ENCODE assay signal across 14 cellular contexts in the genomic region with DNA sequence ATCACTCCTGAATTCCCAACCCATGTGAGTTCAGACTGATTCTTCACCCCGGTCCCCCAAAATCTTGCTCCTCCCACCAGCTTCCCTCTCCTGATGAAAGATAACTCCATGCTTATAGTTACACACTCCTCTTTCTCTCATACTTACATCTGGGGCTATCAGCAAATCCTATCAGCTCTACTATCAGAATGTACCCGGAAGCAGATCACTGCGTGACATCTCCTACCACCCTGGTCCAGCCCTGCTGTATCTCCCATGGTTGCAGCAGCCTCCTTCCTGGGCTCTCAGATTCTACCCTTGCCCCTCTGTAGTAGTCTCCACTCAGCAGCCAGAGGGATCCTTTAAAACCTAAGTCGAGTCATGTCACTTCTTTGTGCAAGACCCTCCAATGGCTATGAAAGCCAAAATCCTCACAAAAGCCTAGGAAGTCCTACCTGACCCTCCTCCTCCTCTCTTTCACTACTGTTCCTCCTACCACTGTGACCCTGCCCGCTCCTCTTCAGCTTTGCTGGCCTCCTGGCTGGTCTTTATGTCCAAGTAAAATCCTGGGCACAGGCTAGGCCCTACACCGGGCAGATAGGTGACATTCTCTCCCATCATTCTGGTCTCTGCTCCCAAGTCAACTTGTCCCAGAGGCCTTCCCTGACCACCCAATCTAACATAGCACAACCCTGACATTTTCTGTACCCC. TPM values are rescaled to one million over a fixed set of nuclear protein-coding genes. Genes with fewer than 3 reads are reported as not detected.
DNase-seq lines count a peak whose midpoint lies in the region; FAIRE-seq and TF ChIP-seq lines count a peak whose summit lies in the region.
"Had no signal": no experiment of that assay in that cellular context is flagged by ENCODE, and none has a peak within 500 bp of the region (broad histone marks: within the 10 kb centered on the region; RNA-seq: fewer than 3 reads in every experiment).

No MANE protein-coding gene starts in this region.

- POLR2A ChIA-PET in activated CD4-positive, alpha-beta memory T cell treated with anti-CD3 and anti-CD28 coated beads for 36 hours (lab: Charles Lee): interaction anchor here (0.6 kb wide), 1 partner anchor 50 kb away, joined by 3 read pairs; no protein-coding TSS in a partner anchor
- POLR2A ChIA-PET in PC-9 (lab: Charles Lee; ENCODE audit: unreplicated experiment): no interaction called here

- FAIRE-seq in small intestine (lab: Jason Lieb, UNC): no peak

- H3K4me1 Mint-ChIP-seq in Calu3 (ENCODE audit: low read depth, unreplicated experiment): peaks cover 24% of the 10 kb centered on the region
- H3K4me1 Mint-ChIP-seq in activated CD4-positive, alpha-beta memory T cell treated with anti-CD3 and anti-CD28 coated beads for 36 hours (ENCODE audit: low read depth): peaks cover 48% of the 10 kb centered on the region

- H3K9me3 ChIP-seq in hepatocyte (ENCODE audit: low read depth) (no peaks in the 10 kb centered on the region), small intestine (ENCODE audit: control insufficient read depth, low read depth) (no peaks in the 10 kb centered on the region), PC-9 (ENCODE audit: insufficient read depth, low read depth) (no peaks in the 10 kb centered on the region)
- H3K9me3 ChIP-seq: MG63 had no signal

- no peak overlapping the region for H3K4me3 ChIP-seq in hepatocyte
- H3K4me3 ChIP-seq in rectal smooth muscle tissue (ENCODE audit: low read length): no peak overlapping the region
- no peak overlapping the region for H3K4me3 ChIP-seq in small intestine (ENCODE audit: low read depth in 1 of 2, low read length in 2 of 2)
- no peak overlapping the region for H3K4me3 ChIP-seq in PC-9
- H3K4me3 ChIP-seq: GM23248, MG63 had no signal

- H2AFZ ChIP-seq in hepatocyte: no peak overlapping the region
- H2AFZ ChIP-seq in PC-9: no peak overlapping the region

- no peak overlapping the region for H3K4me3 Mint-ChIP-seq in Calu3 (ENCODE audit: low read depth, unreplicated experiment)
- H3K4me3 Mint-ChIP-seq in activated CD4-positive, alpha-beta memory T cell treated with anti-CD3 and anti-CD28 coated beads for 36 hours: no peak overlapping the region

- intact Hi-C loops in Calu3 (cut with micrococcal nuclease; ENCODE audit: unreplicated experiment): loop anchor here (5.0 kb wide), 1 partner anchor 49 kb away; no protein-coding TSS in a partner anchor
- intact Hi-C loops in activated CD4-positive, alpha-beta memory T cell treated with anti-CD3 and anti-CD28 coated beads for 36 hours (cut with micrococcal nuclease): no loop called here
- intact Hi-C loops in PC-9 (cut with micrococcal nuclease; ENCODE audit: unreplicated experiment): no loop called here

- peaks cover 2% of the 10 kb centered on the region for H3K79me2 ChIP-seq in hepatocyte
- no peaks in the 10 kb centered on the region for H3K79me2 ChIP-seq in PC-9 (ENCODE audit: low read depth)

- H3K9me2 ChIP-seq in hepatocyte (replicated peaks; ENCODE audit: insufficient read depth): no peaks in the 10 kb centered on the region
- H3K9me2 ChIP-seq in PC-9 (ENCODE audit: insufficient read depth): no peaks in the 10 kb centered on the region

- peaks cover 30% of the 10 kb centered on the region for H3K4me1 ChIP-seq in hepatocyte (ENCODE audit: insufficient read depth)
- peaks cover 14% of the 10 kb centered on the region for H3K4me1 ChIP-seq in rectal smooth muscle tissue (ENCODE audit: control insufficient read depth, insufficient read depth, low read length)
- peaks cover 5 to 11% of the 10 kb centered on the region in 2 donors for H3K4me1 ChIP-seq in small intestine (ENCODE audit: control insufficient read depth in 2 of 2, insufficient read depth in 1 of 2, low read depth in 1 of 2, low read length in 1 of 2)
- H3K4me1 ChIP-seq in PC-9 (replicated peaks; ENCODE audit: insufficient read depth): peaks cover 36% of the 10 kb centered on the region

- 83% methylated on average over 6 of the region's 6 CpGs for WGBS in hepatocyte (ENCODE audit: low lambda C conversion rate, missing lambda C conversion rate)
- 80 to 87% (median 83%) methylated on average over 6 of the region's 6 CpGs for WGBS in small intestine, 3 donors

- no TSS peak for BruUV-seq in Calu3 (replicated peaks; lab: Mats Ljungman, UMichigan)
- BruUV-seq in PC-9 (replicated peaks; lab: Mats Ljungman, UMichigan): no TSS peak

- H4K20me1 ChIP-seq in hepatocyte (ENCODE audit: insufficient read depth, poor library complexity, severe bottlenecking): no peaks in the 10 kb centered on the region
- H4K20me1 ChIP-seq in PC-9 (ENCODE audit: insufficient read depth): no peaks in the 10 kb centered on the region

- H3K27me3 ChIP-seq in hepatocyte (no peaks in the 10 kb centered on the region), rectal smooth muscle tissue (ENCODE audit: control insufficient read depth, insufficient read depth, low read length) (no peaks in the 10 kb centered on the region), small intestine (ENCODE audit: control insufficient read depth in 2 of 2, insufficient read depth in 2 of 2, low read length in 2 of 2) (no peaks in the 10 kb centered on the region), PC-9 (ENCODE audit: insufficient read depth, low read depth) (no peaks in the 10 kb centered on the region)
- H3K27me3 ChIP-seq: MG63 had no signal

- no peak for DNase-seq in Calu3
- DNase-seq in activated CD4-positive, alpha-beta memory T cell treated with anti-CD3 and anti-CD28 coated beads for 36 hours: no peak
- DNase-seq in hepatocyte (ENCODE audit: low spot score): no peak
- no peak for DNase-seq in SIG-M5 treated with dmso at 0.1 percent for 504 hours (lab: John Stamatoyannopoulos, UW; ENCODE audit: unreplicated experiment)
- DNase-seq in NCI-H2081 (lab: John Stamatoyannopoulos, UW): no peak
- no peak for DNase-seq in small intestine
- DNase-seq in PC-9: no peak
- DNase-seq: amygdala; DMS153; GM23248; MG63; NK-92 treated with Interleukin-12 subunit alpha and Interleukin-12 subunit beta, amount 100 ng/mL, for 24 hours; stimulated activated CD4-positive, alpha-beta T cell treated with anti-CD3 and anti-CD28 coated beads, Interleukin-2, amount 100 ng/mL, for 24 hours had no signal

- H3K27ac ChIP-seq in hepatocyte (peak overlapping the region; percentile 98), rectal smooth muscle tissue (ENCODE audit: low read depth, low read length) (peak overlapping the region; percentile 82), small intestine (ENCODE audit: low read depth in 1 of 2, low read length in 1 of 2) (peak overlapping the region in 1 of 2 donors; percentile 87), PC-9 (no peak overlapping the region)

- TF ChIP-seq CTCF in Calu3 (IDR thresholded peaks at IDR 0.05; ENCODE audit: unreplicated experiment): no peak
- TF ChIP-seq CTCF in hepatocyte (IDR thresholded peaks at IDR 0.05; ENCODE audit: poor library complexity): no peak
- no peak for TF ChIP-seq CTCF in PC-9 (conservative IDR thresholded peaks at IDR 0.05)

- peaks cover 15% of the 10 kb centered on the region for H3F3A ChIP-seq in PC-9 (ENCODE audit: insufficient read depth, low read depth)

- H3K9ac ChIP-seq in rectal smooth muscle tissue (ENCODE audit: low read length): no peak overlapping the region

- peak overlapping the region; percentile 5 for H3K27ac Mint-ChIP-seq in Calu3 (ENCODE audit: unreplicated experiment)
- H3K27ac Mint-ChIP-seq in activated CD4-positive, alpha-beta memory T cell treated with anti-CD3 and anti-CD28 coated beads for 36 hours: peak overlapping the region; percentile 88

- H3K36me3 ChIP-seq in hepatocyte (replicated peaks; ENCODE audit: insufficient read depth, low read depth) (no peaks in the 10 kb centered on the region), rectal smooth muscle tissue (ENCODE audit: control insufficient read depth, insufficient read depth, low read length) (no peaks in the 10 kb centered on the region), small intestine (ENCODE audit: control insufficient read depth in 2 of 2, insufficient read depth in 2 of 2, low read length in 2 of 2) (no peaks in the 10 kb centered on the region), PC-9 (ENCODE audit: low read depth) (no peaks in the 10 kb centered on the region)
- H3K36me3 ChIP-seq: MG63 had no signal

- no peaks in the 10 kb centered on the region for H3K27me3 Mint-ChIP-seq in Calu3 (ENCODE audit: unreplicated experiment)
- H3K27me3 Mint-ChIP-seq in activated CD4-positive, alpha-beta memory T cell treated with anti-CD3 and anti-CD28 coated beads for 36 hours: no peaks in the 10 kb centered on the region

- H3K9me3 Mint-ChIP-seq in Calu3 (ENCODE audit: low read depth, unreplicated experiment): no peaks in the 10 kb centered on the region
- H3K9me3 Mint-ChIP-seq in activated CD4-positive, alpha-beta memory T cell treated with anti-CD3 and anti-CD28 coated beads for 36 hours: peaks cover 3% of the 10 kb centered on the region

- H3K36me3 Mint-ChIP-seq in Calu3 (ENCODE audit: insufficient read depth, unreplicated experiment): peaks cover 20% of the 10 kb centered on the region
- H3K36me3 Mint-ChIP-seq in activated CD4-positive, alpha-beta memory T cell treated with anti-CD3 and anti-CD28 coated beads for 36 hours: no peaks in the 10 kb centered on the region

- no peak overlapping the region for H3K4me2 ChIP-seq in hepatocyte
- no peak overlapping the region for H3K4me2 ChIP-seq in PC-9

- CTCF ChIA-PET in Calu3 (lab: Charles Lee) (no interaction called here), PC-9 (lab: Charles Lee) (no interaction called here)
- CTCF ChIA-PET in activated CD4-positive, alpha-beta memory T cell treated with anti-CD3 and anti-CD28 coated beads for 36 hours (lab: Charles Lee): interaction anchor here (0.7 to 4.5 kb wide), 4 partner anchors 11 to 115 kb away, joined by 3 to 28 read pairs (median 3); no protein-coding TSS in a partner anchor

RNA-seq across cellular contexts. Expression of gene XIRP1, which starts 16.2 kb away (rescaled TPM):
- total RNA-seq in Calu3 (2022) (not detected in 2 replicates), hepatocyte (0.10 TPM in 1 of 2 replicates, not detected in the other), PC-9 (2021) (not detected in 2 replicates)
- 1 to 10 TPM; 1.3 to 1.6 TPM for total RNA-seq in activated CD4-positive, alpha-beta memory T cell treated with anti-CD3 and anti-CD28 coated beads for 36 hours
- polyA plus RNA-seq in hepatocyte (1.4 TPM in 1 of 2 replicates, not detected in the other), small intestine (1 to 10 TPM in 2 of 3 donors, under 1 TPM in 1; 0.15 to 5.4 (median 1.6) TPM)
- total RNA-seq: GM23248 had no signal
- polyA plus RNA-seq: GM23248 had no signal

RNA-seq across cellular contexts. Expression of gene CSRNP1, which starts 22.8 kb away (rescaled TPM):
- total RNA-seq in Calu3 (2022) (12.6 and 13.4 TPM in 2 replicates), hepatocyte (71.6 and 78.7 TPM in 2 replicates), PC-9 (2021) (9.2 and 10.3 TPM in 2 replicates)
- 10 to 100 TPM; 63.0 to 66.2 TPM for total RNA-seq in activated CD4-positive, alpha-beta memory T cell treated with anti-CD3 and anti-CD28 coated beads for 36 hours
- polyA plus RNA-seq in hepatocyte (112 and 115 TPM in 2 replicates), small intestine (10 to 100 TPM; 15.1 to 34.3 (median 17.9) TPM)
